Comparison of ENCODE assay signal across 1 cellular context in genomic region chr12:62738105-62738504, GRCh38.
A peak's percentile ranks its signal among the peaks of the same experiment; 100 is the strongest.
TF ChIP-seq lines count a peak whose summit lies in the region.

No MANE protein-coding gene starts in this region.

TF ChIP-seq in SK-N-SH, 30 proteins besides CTCF, POLR2A, EP300 and RAD21:
- TF ChIP-seq FOSL2 (IDR thresholded peaks at IDR 0.05; ENCODE audit: borderline replicate concordance, low read depth) = peak; percentile 29; the same call in 1 of the 2 replicates
- no peak for TF ChIP-seq PBX3 (IDR thresholded peaks at IDR 0.05)
